ENCODE assay signal across 8 cellular contexts in genomic region chr1:6440198-6441126, GRCh38. TPM values are rescaled to one million over a fixed set of nuclear protein-coding genes. Genes with fewer than 3 reads are reported as not detected.
DNase-seq lines count a peak whose midpoint lies in the region; ATAC-seq and TF ChIP-seq lines count a peak whose summit lies in the region.

No MANE protein-coding gene starts in this region.

- H3K4me1 Mint-ChIP-seq in natural killer cell, result peaks cover 5 to 19% of the 10 kb centered on the region in 2 donors

- no peak for TF ChIP-seq EP300 in upper lobe of left lung (IDR thresholded peaks at IDR 0.05)

- no peak overlapping the region for H3K9ac ChIP-seq in colonic mucosa (ENCODE audit: low read depth in 2 of 2, low read length in 2 of 2)

- 37% methylated on average over 10 of the region's 101 CpGs; no CpG with 5 or more reads in 1 of the 2 donors for WGBS in upper lobe of left lung, 2 donors

- no peaks in the 10 kb centered on the region for H3K9me3 ChIP-seq in colonic mucosa
- no peaks in the 10 kb centered on the region for H3K9me3 ChIP-seq in upper lobe of left lung
- no peaks in the 10 kb centered on the region for H3K9me3 ChIP-seq in SJCRH30 (replicated peaks)

- H3K9me3 Mint-ChIP-seq in natural killer cell, result no peaks in the 10 kb centered on the region

- TF ChIP-seq CTCF in colonic mucosa (IDR thresholded peaks at IDR 0.05) (peak; percentile 24), natural killer cell (IDR thresholded peaks at IDR 0.05) (peak; percentile 25), upper lobe of left lung (IDR thresholded peaks at IDR 0.05) (peak; percentile 17 to 50 (median 24))

- H3K27ac Mint-ChIP-seq in natural killer cell, result no peak overlapping the region

- H3K4me1 ChIP-seq in colonic mucosa, result no peaks in the 10 kb centered on the region
- H3K4me1 ChIP-seq in upper lobe of left lung, result peaks cover 0 to 13% (median 11%) of the 10 kb centered on the region in 4 donors
- no peaks in the 10 kb centered on the region for H3K4me1 ChIP-seq in SJCRH30

- peak overlapping the region; percentile 68 for H3K4me3 Mint-ChIP-seq in natural killer cell

- H3K36me3 ChIP-seq in colonic mucosa (no peaks in the 10 kb centered on the region), upper lobe of left lung (no peaks in the 10 kb centered on the region), SJCRH30 (no peaks in the 10 kb centered on the region)

- intact Hi-C loops in colonic mucosa (cut with DNase I) (no loop called here), natural killer cell (cut with micrococcal nuclease) (no loop called here)

- in situ Hi-C loops in KBM-7 (cut with MboI; ENCODE audit: low pct_unique_long_range_greater_than_20kb, low sequenced_read_pairs), result no loop called here

- H3K4me3 ChIP-seq in colonic mucosa, result peak overlapping the region; percentile 25
- H3K4me3 ChIP-seq in upper lobe of left lung, result peak overlapping the region in 3 of 4 donors; percentile 30 to 39 (median 37)
- no peak overlapping the region for H3K4me3 ChIP-seq in SJCRH30

- peak; percentile 61 for DNase-seq in DMS53 treated with DMSO at 0.1 percent for 48 hours (lab: John Stamatoyannopoulos, UW; ENCODE audit: unreplicated experiment)
- DNase-seq in KBM-7, result peak; percentile 49
- peak; percentile 60 for DNase-seq in activated CD4-positive, alpha-beta T cell treated with anti-CD3 and anti-CD28 coated beads for 1 hour
- DNase-seq in colonic mucosa, result peak; percentile 82
- DNase-seq in natural killer cell, result peak; percentile 54
- DNase-seq in upper lobe of left lung, result peak; percentile 70 to 94
- no peak for DNase-seq in SKM-1 treated with dmso at 0.1 percent for 144 hours (lab: John Stamatoyannopoulos, UW; ENCODE audit: unreplicated experiment)
- DNase-seq in SJCRH30, result no peak

- peak; percentile 77 to 92 (median 89) for ATAC-seq in natural killer cell
- ATAC-seq in upper lobe of left lung (ENCODE audit: low FRiP score in 2 of 2), result peak in 1 of 2 donors; percentile 9

- H3K27me3 Mint-ChIP-seq in natural killer cell (ENCODE audit: low read depth in 2 of 2), result peaks cover 27 to 32% of the 10 kb centered on the region in 2 donors

- no peaks in the 10 kb centered on the region for H3K27me3 ChIP-seq in colonic mucosa
- peaks cover 0 to 14% (median 5%) of the 10 kb centered on the region in 4 donors for H3K27me3 ChIP-seq in upper lobe of left lung
- H3K27me3 ChIP-seq in SJCRH30, result peaks cover 13% of the 10 kb centered on the region; the same call in 1 of the 2 replicates

- H3K27ac ChIP-seq in colonic mucosa (no peak overlapping the region), upper lobe of left lung (no peak overlapping the region), SJCRH30 (no peak overlapping the region)

- no peaks in the 10 kb centered on the region for H3K36me3 Mint-ChIP-seq in natural killer cell

- no peak for TF ChIP-seq POLR2A in upper lobe of left lung (IDR thresholded peaks at IDR 0.05)

RNA-seq across cellular contexts. Expression of gene ESPN, which starts 15.9 kb away (rescaled TPM):
- total RNA-seq in colonic mucosa (10 to 100 TPM; 74.3 to 98.0 TPM), natural killer cell (1 to 10 TPM; 1.1 to 2.0 (median 1.7) TPM), upper lobe of left lung (10 to 100 TPM in 2 of 6 donors, 1 to 10 TPM in 4; 2.1 to 27.2 (median 4.8) TPM)
- 0.30 and 0.55 TPM in 2 replicates for total RNA-seq in SJCRH30 (2014; rRNA removed; shearing (Covaris generic))

RNA-seq across cellular contexts. Expression of gene HES2, which starts 20.7 kb away (rescaled TPM):
- total RNA-seq in colonic mucosa (10 to 100 TPM; 14.2 to 24.0 TPM), natural killer cell (not detected), upper lobe of left lung (10 to 100 TPM in 1 of 6 donors, 1 to 10 TPM in 5; 1.8 to 11.4 (median 3.7) TPM)
- total RNA-seq in SJCRH30 (2014; rRNA removed; shearing (Covaris generic)), result not detected in 2 replicates

RNA-seq across cellular contexts. Expression of gene TNFRSF25, which starts 25.5 kb away (rescaled TPM):
- total RNA-seq in colonic mucosa (10 to 100 TPM; 33.1 to 87.1 TPM), natural killer cell (10 to 100 TPM; 14.5 to 41.5 (median 19.9) TPM), upper lobe of left lung (10 to 100 TPM in 4 of 6 donors, 1 to 10 TPM in 2; 4.6 to 51.3 (median 14.0) TPM)
- 4.1 and 4.6 TPM in 2 replicates for total RNA-seq in SJCRH30 (2014; rRNA removed; shearing (Covaris generic))

RNA-seq across cellular contexts. Expression of gene ACOT7, which starts 46.9 kb away (rescaled TPM):
- 100 to 1,000 TPM in 1 of 2 donors, 10 to 100 TPM in 1; 48.7 to 125 TPM for total RNA-seq in colonic mucosa
- total RNA-seq in natural killer cell, result 10 to 100 TPM; 11.5 to 16.9 (median 15.4) TPM
- total RNA-seq in upper lobe of left lung, result 10 to 100 TPM in 5 of 6 donors, 1 to 10 TPM in 1; 8.2 to 33.4 (median 26.5) TPM
- 51.2 and 51.8 TPM in 2 replicates for total RNA-seq in SJCRH30 (2014; rRNA removed; shearing (Covaris generic))

RNA-seq across cellular contexts. Expression of gene PLEKHG5, which starts 51.0 kb away (rescaled TPM):
- total RNA-seq in colonic mucosa (10 to 100 TPM; 13.9 to 19.6 TPM), natural killer cell (1 to 10 TPM in 1 of 3 donors, under 1 TPM in 2; 0.16 to 1.1 (median 0.54) TPM), upper lobe of left lung (10 to 100 TPM in 5 of 6 donors, 1 to 10 TPM in 1; 5.0 to 31.4 (median 12.6) TPM)
- 3.7 and 5.3 TPM in 2 replicates for total RNA-seq in SJCRH30 (2014; rRNA removed; shearing (Covaris generic))

Comparison
In these comparisons a context has a peak if more than half of its experiments do, and no peak if none do; other contexts are left out.
1. DNase-seq: peak in DMS53 treated with DMSO at 0.1 percent for 48 hours (single experiment), KBM-7 (single experiment), activated CD4-positive, alpha-beta T cell treated with anti-CD3 and anti-CD28 coated beads for 1 hour (single experiment), colonic mucosa (single experiment), natural killer cell (single experiment) and upper lobe of left lung (2 of 2); none in SKM-1 treated with dmso at 0.1 percent for 144 hours (single experiment) and SJCRH30 (0 of 2).
2. Peak in every context shown above with its lines, with median percentiles within 50 percentile points of each other: CTCF ChIP-seq.